In genomic region chr3:98553751-98554150, GRCh38 we compare ENCODE assay signal across 14 cellular contexts. TPM values are rescaled to one million over a fixed set of nuclear protein-coding genes. Genes with fewer than 3 reads are reported as not detected.
A peak's percentile ranks its signal among the peaks of the same experiment; 100 is the strongest.
DNase-seq lines count a peak whose midpoint lies in the region; ATAC-seq, FAIRE-seq and TF ChIP-seq lines count a peak whose summit lies in the region.
"Had no signal": no experiment of that assay in that cellular context is flagged by ENCODE, and none has a peak within 500 bp of the region (broad histone marks: within the 10 kb centered on the region; RNA-seq: fewer than 3 reads in every experiment).

No MANE protein-coding gene starts in this region.

- H3K4me3 ChIP-seq in GM08714 (ENCODE audit: low read length) (peak overlapping the region; percentile 87; the same call in 1 of the 2 replicates), GM12878 (peak overlapping the region; percentile 73), prostate gland (no peak overlapping the region)

- no peak for TF ChIP-seq POLR2A in GM12878 (IDR thresholded peaks at IDR 0.05; ENCODE audit: low read depth, low read length)
- no peak for TF ChIP-seq POLR2A in prostate gland (IDR thresholded peaks at IDR 0.05)

- peak; percentile 2; the same call in 1 of the 3 replicates for ATAC-seq in GM12878

- DNase-seq in CD1c-positive myeloid dendritic cell (ENCODE audit: extremely low spot score) = peak; percentile 68
- peak; percentile 23 for DNase-seq in RPMI7951 (ENCODE audit: low read depth)
- no peak for DNase-seq in GM12878 (ENCODE audit: low read depth, low spot score)
- no peak for DNase-seq in prostate gland (ENCODE audit: low spot score)
- DNase-seq in NCI-H2171 treated with DMSO at 0.1 percent for 48 hours (lab: John Stamatoyannopoulos, UW) = no peak
- no peak for DNase-seq in activated gamma-delta T cell (lab: John Stamatoyannopoulos, UW)
- DNase-seq in putamen (ENCODE audit: low spot score) = no peak
- DNase-seq: effector CD8-positive, alpha-beta T cell; NCI-H2107; stimulated activated CD4-positive, alpha-beta T cell treated with anti-CD3 and anti-CD28 coated beads, Interleukin-4, amount 100 ng/mL, for 4 hours had no signal

- peak overlapping the region; percentile 57 for H3K4me2 ChIP-seq in GM12878 (ENCODE audit: control insufficient read depth, insufficient read depth)

- no peak for TF ChIP-seq EP300 in GM12878 (IDR thresholded peaks at IDR 0.05; ENCODE audit: borderline replicate concordance in 1 of 2, control insufficient read depth in 1 of 2, low read depth in 2 of 2, low read length in 2 of 2)

- intact Hi-C loops in GM12878 (cut with micrococcal nuclease; ENCODE audit: unreplicated experiment) (loop anchor here (10.0 kb wide), 1 partner anchor 861 kb away; no protein-coding TSS in a partner anchor), prostate gland (cut with DNase I) (no loop called here)

- CTCF ChIA-PET in GM12878 (lab: Yijun Ruan, JAX) = interaction anchor here (1.7 to 5.9 kb wide), 4 partner anchors 7 to 22 kb away, joined by 6 to 32 read pairs (median 14); partner anchors contain the start of gene GPR15

- TF ChIP-seq CTCF in GM12878 (IDR thresholded peaks at IDR 0.05 in 2 of 3, conservative IDR thresholded peaks at IDR 0.05 in 1 of 3; ENCODE audit: control insufficient read depth in 2 of 3, extremely low read depth in 1 of 3, insufficient read depth in 1 of 3, low read depth in 3 of 3, low read length in 3 of 3) (no peak), prostate gland (IDR thresholded peaks at IDR 0.05) (no peak)

- POLR2A ChIA-PET in GM12878 (lab: Charles Lee) = interaction anchor here (1.5 to 23.2 kb wide), 4 partner anchors 8 to 59 kb away, joined by 4 to 350 read pairs (median 24); partner anchors contain the start of gene GPR15

- SMC1A ChIA-PET in GM12878 (lab: Charles Lee; ENCODE audit: uncharacterized antibody, unreplicated experiment) = interaction anchor here (1.0 to 23.6 kb wide), 5 partner anchors 9 to 191 kb away, joined by 5 to 603 read pairs (median 73); partner anchors contain the start of gene GPR15

- H3K9ac ChIP-seq in GM12878 (ENCODE audit: control insufficient read depth, insufficient read depth, low read length) = peak overlapping the region; percentile 94

- FAIRE-seq in GM12878 (lab: Jason Lieb, UNC) = no peak

- H3K27ac ChIP-seq in GM12878 (ENCODE audit: control insufficient read depth, insufficient read depth) = peak overlapping the region; percentile 100
- no peak overlapping the region for H3K27ac ChIP-seq in prostate gland
- H3K27ac ChIP-seq: C4-2B had no signal

- no peaks in the 10 kb centered on the region for H4K20me1 ChIP-seq in GM12878 (ENCODE audit: control insufficient read depth, insufficient read depth)

- H3K36me3 ChIP-seq in GM12878 (ENCODE audit: control insufficient read depth in 2 of 2, insufficient read depth in 2 of 2, low read length in 1 of 2) = no peaks in the 10 kb centered on the region
- no peaks in the 10 kb centered on the region for H3K36me3 ChIP-seq in prostate gland

- BruUV-seq in GM12878 (replicated peaks; lab: Mats Ljungman, UMichigan) = no TSS peak

- H3K27me3 ChIP-seq in GM12878 (replicated peaks in 1 of 2; ENCODE audit: control insufficient read depth in 2 of 2, insufficient read depth in 2 of 2, low read length in 1 of 2) = no peaks in the 10 kb centered on the region
- H3K27me3 ChIP-seq in prostate gland (replicated peaks; ENCODE audit: insufficient read depth) = no peaks in the 10 kb centered on the region

- no peaks in the 10 kb centered on the region for H3K9me3 ChIP-seq in GM12878 (replicated peaks; ENCODE audit: control insufficient read depth, insufficient read depth, low read length)
- no peaks in the 10 kb centered on the region for H3K9me3 ChIP-seq in prostate gland

- in situ Hi-C loops in GM12878 (cut with MboI) = no loop called here

- TF ChIP-seq RAD21 in GM12878 (IDR thresholded peaks at IDR 0.05; ENCODE audit: insufficient read depth, low read depth, low read length) = no peak

- RAD21 ChIA-PET in GM12878 (lab: Charles Lee; ENCODE audit: unreplicated experiment) = interaction anchor here (1.6 to 20.2 kb wide), 4 partner anchors 8 to 19 kb away, joined by 7 to 511 read pairs (median 34); partner anchors contain the start of gene GPR15

- no peak overlapping the region for H2AFZ ChIP-seq in GM12878 (ENCODE audit: control insufficient read depth, low read depth, low read length)

- WGBS in GM12878 (ENCODE audit: insufficient coverage, insufficient replicate concordance, low lambda C conversion rate, missing lambda C conversion rate) = 40% methylated on average over 2 of the region's 2 CpGs
- 86% methylated on average over 2 of the region's 2 CpGs for WGBS in prostate gland

- peaks cover 31% of the 10 kb centered on the region for H3K4me1 ChIP-seq in GM12878 (ENCODE audit: control insufficient read depth, insufficient read depth, low read length)
- no peaks in the 10 kb centered on the region for H3K4me1 ChIP-seq in prostate gland (replicated peaks)

- peaks cover 94% of the 10 kb centered on the region for H3K79me2 ChIP-seq in GM12878 (ENCODE audit: control insufficient read depth, insufficient read depth, low read length)

RNA-seq across cellular contexts. Expression of gene GPR15, which starts 22.0 kb away (rescaled TPM):
- 0.20 and 0.36 TPM in 2 replicates for total RNA-seq in RPMI7951 (2014; rRNA removed; shearing (Covaris generic))
- 136 and 143 TPM in 2 replicates for total RNA-seq in GM12878 (2013; cell fraction: nucleolus; rRNA removed)
- total RNA-seq in GM12878 (2014; rRNA removed) (150 and 170 TPM in 2 replicates), GM12878 (2014; rRNA removed; fragmentation: Illumina TruSeq; extraction: Trizol) (118 and 119 TPM in 2 replicates), GM12878 (2021) (105 TPM in 2 replicates), prostate gland (not detected)
- 81.6 TPM for polyA plus RNA-seq in GM12878 (2011; ENCODE audit: low read depth)
- polyA plus RNA-seq in GM12878 (2011; rRNA removed) (68.3 and 87.9 TPM in 2 replicates), GM12878 (2014; fragmentation: Illumina TruSeq; extraction: Trizol) (113 and 116 TPM in 2 replicates), GM12878 (2014; fragmentation: Nextera tagmentation; extraction: Ambion mirVana) (100 to 1,000 TPM in 1 of 2 experiments, 10 to 100 TPM in 1; 70.7 to 145 TPM), GM12878 (2014; rRNA removed) (82.7 and 83.9 TPM in 2 replicates), GM12878 (2016; fragmentation: Nextera tagmentation; extraction: Ambion mirVana) (100 to 1,000 TPM; 146 to 150 TPM)
- polyA plus RNA-seq in GM12878 (2011; cell fraction: cytosol; rRNA removed) = 77.7 and 84.8 TPM in 2 replicates
- polyA plus RNA-seq in GM12878 (2011; cell fraction: nucleus; rRNA removed) = 59.0 and 81.9 TPM in 2 replicates
- polyA plus RNA-seq in GM12878 (2012) = 69.4 and 117 TPM in 2 replicates
- polyA minus RNA-seq in GM12878 (2011; rRNA and poly(A)+ RNA removed) = 142 and 145 TPM in 2 replicates
- 29.7 and 31.3 TPM in 2 replicates for polyA minus RNA-seq in GM12878 (2011; cell fraction: cytosol; rRNA and poly(A)+ RNA removed)
- 79.2 and 93.9 TPM in 2 replicates for polyA minus RNA-seq in GM12878 (2011; cell fraction: nucleus; rRNA and poly(A)+ RNA removed)
- total RNA-seq: fibroblast of villous mesenchyme, renal cortical epithelial cell had no signal

RNA-seq across cellular contexts. Expression of gene CLDND1, which starts 31.0 kb away (rescaled TPM):
- total RNA-seq in RPMI7951 (2014; rRNA removed; shearing (Covaris generic)) = 153 and 181 TPM in 2 replicates
- 296 and 302 TPM in 2 replicates for total RNA-seq in GM12878 (2013; cell fraction: nucleolus; rRNA removed)
- 123 and 164 TPM in 2 replicates for total RNA-seq in GM12878 (2014; rRNA removed)
- 97.8 and 101 TPM in 2 replicates for total RNA-seq in GM12878 (2014; rRNA removed; fragmentation: Illumina TruSeq; extraction: Trizol)
- 124 and 130 TPM in 2 replicates for total RNA-seq in GM12878 (2021)
- 100 TPM for polyA plus RNA-seq in GM12878 (2011; ENCODE audit: low read depth)
- polyA plus RNA-seq in GM12878 (2011; rRNA removed) = 225 and 259 TPM in 2 replicates
- polyA plus RNA-seq in GM12878 (2011; cell fraction: cytosol; rRNA removed) = 110 and 197 TPM in 2 replicates
- polyA plus RNA-seq in GM12878 (2011; cell fraction: nucleus; rRNA removed) = 273 and 287 TPM in 2 replicates
- polyA plus RNA-seq in GM12878 (2012) = 130 and 134 TPM in 2 replicates
- polyA plus RNA-seq in GM12878 (2014; fragmentation: Illumina TruSeq; extraction: Trizol) = 173 and 232 TPM in 2 replicates
- polyA plus RNA-seq in GM12878 (2014; fragmentation: Nextera tagmentation; extraction: Ambion mirVana) = 100 to 1,000 TPM; 150 to 163 TPM
- polyA plus RNA-seq in GM12878 (2014; rRNA removed) = 144 and 154 TPM in 2 replicates
- 100 to 1,000 TPM; 144 to 154 TPM for polyA plus RNA-seq in GM12878 (2016; fragmentation: Nextera tagmentation; extraction: Ambion mirVana)
- polyA minus RNA-seq in GM12878 (2011; rRNA and poly(A)+ RNA removed) = 210 and 247 TPM in 2 replicates
- 72.8 and 86.1 TPM in 2 replicates for polyA minus RNA-seq in GM12878 (2011; cell fraction: cytosol; rRNA and poly(A)+ RNA removed)
- 149 and 181 TPM in 2 replicates for polyA minus RNA-seq in GM12878 (2011; cell fraction: nucleus; rRNA and poly(A)+ RNA removed)
- total RNA-seq in prostate gland = 100 to 1,000 TPM in 1 of 2 donors, 10 to 100 TPM in 1; 71.2 to 113 TPM

RNA-seq across cellular contexts. Expression of gene CPOX, which starts 39.7 kb away (rescaled TPM):
- 61.5 and 63.3 TPM in 2 replicates for total RNA-seq in RPMI7951 (2014; rRNA removed; shearing (Covaris generic))
- 67.1 and 69.2 TPM in 2 replicates for total RNA-seq in GM12878 (2013; cell fraction: nucleolus; rRNA removed)
- total RNA-seq in GM12878 (2014; rRNA removed) = 71.8 and 75.9 TPM in 2 replicates
- total RNA-seq in GM12878 (2014; rRNA removed; fragmentation: Illumina TruSeq; extraction: Trizol) = 51.0 and 53.2 TPM in 2 replicates
- total RNA-seq in GM12878 (2021) = 69.4 and 72.6 TPM in 2 replicates
- 31.0 TPM for polyA plus RNA-seq in GM12878 (2011; ENCODE audit: low read depth)
- polyA plus RNA-seq in GM12878 (2011; rRNA removed) = 65.8 and 67.0 TPM in 2 replicates
- polyA plus RNA-seq in GM12878 (2011; cell fraction: cytosol; rRNA removed) = 37.8 and 41.4 TPM in 2 replicates
- 79.0 and 107 TPM in 2 replicates for polyA plus RNA-seq in GM12878 (2011; cell fraction: nucleus; rRNA removed)
- polyA plus RNA-seq in GM12878 (2012) = 44.9 and 69.6 TPM in 2 replicates
- polyA plus RNA-seq in GM12878 (2014; fragmentation: Illumina TruSeq; extraction: Trizol) = 61.8 and 63.7 TPM in 2 replicates
- polyA plus RNA-seq in GM12878 (2014; fragmentation: Nextera tagmentation; extraction: Ambion mirVana) = 10 to 100 TPM; 40.7 to 45.8 TPM
- polyA plus RNA-seq in GM12878 (2014; rRNA removed) = 66.4 and 78.0 TPM in 2 replicates
- polyA plus RNA-seq in GM12878 (2016; fragmentation: Nextera tagmentation; extraction: Ambion mirVana) = 10 to 100 TPM; 63.3 to 67.6 TPM
- polyA minus RNA-seq in GM12878 (2011; rRNA and poly(A)+ RNA removed) = 31.7 and 38.3 TPM in 2 replicates
- polyA minus RNA-seq in GM12878 (2011; cell fraction: cytosol; rRNA and poly(A)+ RNA removed) = 13.1 and 19.1 TPM in 2 replicates
- 23.1 and 39.6 TPM in 2 replicates for polyA minus RNA-seq in GM12878 (2011; cell fraction: nucleus; rRNA and poly(A)+ RNA removed)
- 10 to 100 TPM; 25.3 to 25.6 TPM for total RNA-seq in prostate gland

RNA-seq across cellular contexts. Expression of gene OR5K2, which starts 56.3 kb away (rescaled TPM):
- not detected in 2 replicates for total RNA-seq in RPMI7951 (2014; rRNA removed; shearing (Covaris generic))
- total RNA-seq in GM12878 (2013; cell fraction: nucleolus; rRNA removed) = 20.7 and 21.6 TPM in 2 replicates
- total RNA-seq in GM12878 (2014; rRNA removed) (not detected in 2 replicates), GM12878 (2014; rRNA removed; fragmentation: Illumina TruSeq; extraction: Trizol) (not detected in 2 replicates), GM12878 (2021) (not detected in 2 replicates), prostate gland (not detected)
- not detected for polyA plus RNA-seq in GM12878 (2011; ENCODE audit: low read depth)
- polyA plus RNA-seq in GM12878 (2011; rRNA removed) (0.12 and 0.14 TPM in 2 replicates), GM12878 (2014; fragmentation: Illumina TruSeq; extraction: Trizol) (not detected in 2 replicates), GM12878 (2014; fragmentation: Nextera tagmentation; extraction: Ambion mirVana) (not detected), GM12878 (2014; rRNA removed) (not detected in 2 replicates), GM12878 (2016; fragmentation: Nextera tagmentation; extraction: Ambion mirVana) (not detected)
- polyA plus RNA-seq in GM12878 (2011; cell fraction: cytosol; rRNA removed) = not detected in 2 replicates
- 0.58 and 0.75 TPM in 2 replicates for polyA plus RNA-seq in GM12878 (2011; cell fraction: nucleus; rRNA removed)
- polyA plus RNA-seq in GM12878 (2012) = 0.11 TPM in 1 of 2 replicates, not detected in the other
- polyA minus RNA-seq in GM12878 (2011; rRNA and poly(A)+ RNA removed) = 1.3 and 2.9 TPM in 2 replicates
- polyA minus RNA-seq in GM12878 (2011; cell fraction: cytosol; rRNA and poly(A)+ RNA removed) = not detected in 2 replicates
- polyA minus RNA-seq in GM12878 (2011; cell fraction: nucleus; rRNA and poly(A)+ RNA removed) = 4.7 and 5.0 TPM in 2 replicates
- total RNA-seq: fibroblast of villous mesenchyme, renal cortical epithelial cell had no signal

Comparison
In these comparisons a context has a peak if more than half of its experiments do, and no peak if none do; other contexts are left out.
1. DNase-seq: peak in CD1c-positive myeloid dendritic cell (single experiment) and RPMI7951 (single experiment); none in GM12878 (single experiment), prostate gland (single experiment), NCI-H2171 treated with DMSO at 0.1 percent for 48 hours (single experiment), activated gamma-delta T cell (single experiment) and putamen (single experiment).
2. H3K4me3 ChIP-seq: peak in GM08714 (single experiment) and GM12878 (single experiment); none in prostate gland (0 of 2).
3. RNA of gene GPR15, which starts 22.0 kb away (total RNA-seq): 105 to 170 TPM in GM12878; 0.20 to 0.36 TPM in RPMI7951 and not detected in prostate gland; every median in the first group is over 10 times any median in the second.